ENCODE assay signal across 19 cellular contexts in genomic region chr5:181220178-181220515, GRCh38. TPM values are rescaled to one million over a fixed set of nuclear protein-coding genes. Genes with fewer than 3 reads are reported as not detected.
DNase-seq lines count a peak whose midpoint lies in the region; ATAC-seq, FAIRE-seq and TF ChIP-seq lines count a peak whose summit lies in the region.
"Had no signal": no experiment of that assay in that cellular context is flagged by ENCODE, and none has a peak within 500 bp of the region (broad histone marks: within the 10 kb centered on the region; RNA-seq: fewer than 3 reads in every experiment).

No MANE protein-coding gene starts in this region.

- H3K4me1 Mint-ChIP-seq in activated CD4-positive, alpha-beta memory T cell treated with anti-CD3 and anti-CD28 coated beads for 36 hours (ENCODE audit: low read depth), result peaks cover 49% of the 10 kb centered on the region
- H3K4me1 Mint-ChIP-seq in mesothelial cell of epicardium (peaks cover 32% of the 10 kb centered on the region), type B pancreatic cell (ENCODE audit: unreplicated experiment) (peaks cover 42% of the 10 kb centered on the region)

- DNase-seq in HepG2 (ENCODE audit: low spot score) (no peak), right lobe of liver (no peak), mesothelial cell of epicardium (ENCODE audit: low spot score in 2 of 2, unreplicated experiment in 2 of 2) (no peak), type B pancreatic cell (ENCODE audit: extremely low spot score, unreplicated experiment) (no peak), frontal cortex (ENCODE audit: low spot score in 2 of 2) (no peak), UCSD-AML1 (lab: John Stamatoyannopoulos, UW; ENCODE audit: unreplicated experiment) (no peak)
- DNase-seq in activated CD4-positive, alpha-beta memory T cell treated with anti-CD3 and anti-CD28 coated beads for 36 hours, result no peak
- DNase-seq: activated naive CD4-positive, alpha-beta T cell; dermis blood vessel endothelial cell; foreskin melanocyte; GF-D8; HFFc6; left colon; NCI-H1092; NCI-H2029 treated with DMSO at 0.1 percent for 48 hours had no signal

- peaks cover 12% of the 10 kb centered on the region for H3K79me2 ChIP-seq in HepG2 (ENCODE audit: insufficient read depth, low read length)

- no TSS peak for BruUV-seq in HepG2 (replicated peaks; lab: Mats Ljungman, UMichigan)

- H3K27ac Mint-ChIP-seq in activated CD4-positive, alpha-beta memory T cell treated with anti-CD3 and anti-CD28 coated beads for 36 hours, result peak overlapping the region; percentile 19
- H3K27ac Mint-ChIP-seq in mesothelial cell of epicardium (no peak overlapping the region), type B pancreatic cell (peak overlapping the region; percentile 8)
- H3K27ac Mint-ChIP-seq: HFFc6 had no signal

- no peak overlapping the region for H3K27ac ChIP-seq in HepG2 (ENCODE audit: extremely low read length, insufficient read depth, low read length)
- H3K27ac ChIP-seq in right lobe of liver, result no peak overlapping the region
- H3K27ac ChIP-seq: epithelial cell of prostate, pancreas had no signal

- ATAC-seq in HepG2 (no peak), right lobe of liver (no peak), GM21526 (IDR thresholded peaks at IDR 0.05; ENCODE audit: low FRiP score, unreplicated experiment) (no peak)
- ATAC-seq: GM12878, left colon, pancreas had no signal

- no peak for TF ChIP-seq RAD21 in HepG2 (CRISPR knock-in tag; IDR thresholded peaks at IDR 0.05)

- H3K9me3 ChIP-seq in HepG2 (ENCODE audit: low read length) (no peaks in the 10 kb centered on the region), right lobe of liver (no peaks in the 10 kb centered on the region)
- H3K9me3 ChIP-seq: pancreas had no signal

- POLR2A ChIA-PET in HepG2 (lab: Yijun Ruan, JAX), result no interaction called here
- POLR2A ChIA-PET in activated CD4-positive, alpha-beta memory T cell treated with anti-CD3 and anti-CD28 coated beads for 36 hours (lab: Charles Lee), result interaction anchor here (0.6 kb wide), 1 partner anchor 13 kb away, joined by 3 read pairs; no protein-coding TSS in a partner anchor

- H3K4me1 ChIP-seq in HepG2 (ENCODE audit: insufficient read depth, low read length) (peaks cover 47% of the 10 kb centered on the region), right lobe of liver (peaks cover 0 to 25% (median 5%) of the 10 kb centered on the region in 4 donors)

- no peaks in the 10 kb centered on the region; a peak in 2 of 5 replicates for H3K27me3 ChIP-seq in HepG2 (ENCODE audit: control insufficient read depth in 1 of 2, insufficient read depth in 2 of 2, low read length in 2 of 2)
- no peaks in the 10 kb centered on the region for H3K27me3 ChIP-seq in right lobe of liver
- H3K27me3 ChIP-seq: pancreas had no signal

- 67% methylated on average over 10 of the region's 10 CpGs for WGBS in HepG2 (ENCODE audit: low lambda C conversion rate)
- WGBS in right lobe of liver (ENCODE audit: insufficient coverage, low coverage, low lambda C conversion rate, missing lambda C conversion rate), result no CpG with 5 or more reads among the region's 10 CpGs

- no peak for TF ChIP-seq CTCF in HepG2 (CRISPR knock-in tag; IDR thresholded peaks at IDR 0.05)
- TF ChIP-seq CTCF in right lobe of liver (IDR thresholded peaks at IDR 0.05), result no peak
- TF ChIP-seq CTCF in mesothelial cell of epicardium (IDR thresholded peaks at IDR 0.05; ENCODE audit: unreplicated experiment), result no peak
- no peak for TF ChIP-seq CTCF in type B pancreatic cell (conservative IDR thresholded peaks at IDR 0.05)

- H3K27me3 Mint-ChIP-seq in activated CD4-positive, alpha-beta memory T cell treated with anti-CD3 and anti-CD28 coated beads for 36 hours, result peaks cover 9% of the 10 kb centered on the region
- H3K27me3 Mint-ChIP-seq in mesothelial cell of epicardium (ENCODE audit: low read depth) (peaks cover 4% of the 10 kb centered on the region), type B pancreatic cell (peaks cover 29% of the 10 kb centered on the region)

- CTCF ChIA-PET in HepG2 (lab: Yijun Ruan, JAX; ENCODE audit: low intra/inter-chr PET ratio, low total read pairs), result no interaction called here
- CTCF ChIA-PET in activated CD4-positive, alpha-beta memory T cell treated with anti-CD3 and anti-CD28 coated beads for 36 hours (lab: Charles Lee), result interaction anchor here (1.0 kb wide), 1 partner anchor 32 kb away, joined by 3 read pairs; no protein-coding TSS in a partner anchor

- in situ Hi-C loops in HepG2 (cut with HindIII; ENCODE audit: extremely low pct_ligation_motif_present, low pct_unique_long_range_greater_than_20kb), result loop anchor here (5.0 kb wide), 1 partner anchor 33 kb away; no protein-coding TSS in a partner anchor

- no peaks in the 10 kb centered on the region for H3K9me3 Mint-ChIP-seq in activated CD4-positive, alpha-beta memory T cell treated with anti-CD3 and anti-CD28 coated beads for 36 hours
- H3K9me3 Mint-ChIP-seq in mesothelial cell of epicardium, result no peaks in the 10 kb centered on the region
- H3K9me3 Mint-ChIP-seq in type B pancreatic cell, result no peaks in the 10 kb centered on the region
- H3K9me3 Mint-ChIP-seq: HFFc6 had no signal

- H3K36me3 ChIP-seq in HepG2 (replicated peaks in 1 of 2; ENCODE audit: control insufficient read depth in 1 of 2, insufficient read depth in 2 of 2, low read length in 2 of 2), result no peaks in the 10 kb centered on the region; a peak in 1 of 5 replicates
- no peaks in the 10 kb centered on the region for H3K36me3 ChIP-seq in right lobe of liver
- H3K36me3 ChIP-seq: pancreas had no signal

- no peak for TF ChIP-seq POLR2A in HepG2 (IDR thresholded peaks at IDR 0.05; ENCODE audit: insufficient read depth in 1 of 2, low read depth in 2 of 2, low read length in 2 of 2)
- TF ChIP-seq POLR2A in right lobe of liver (IDR thresholded peaks at IDR 0.05), result no peak

- no peaks in the 10 kb centered on the region for H4K20me1 ChIP-seq in HepG2 (ENCODE audit: insufficient read depth, low read length)

- TF ChIP-seq EP300 in HepG2 (IDR thresholded peaks at IDR 0.05; ENCODE audit: low read depth in 2 of 2, low read length in 2 of 2), result no peak
- TF ChIP-seq EP300 in HepG2 (CRISPR knock-in tag; IDR thresholded peaks at IDR 0.05; ENCODE audit: borderline replicate concordance), result no peak

- peak overlapping the region in 1 of 3 experiments; percentile 7; a peak in 1 of 6 replicates for H3K4me3 ChIP-seq in HepG2 (replicated peaks in 1 of 3; ENCODE audit: insufficient read depth in 1 of 3, low read depth in 2 of 3, low read length in 3 of 3)
- H3K4me3 ChIP-seq in right lobe of liver, result no peak overlapping the region
- H3K4me3 ChIP-seq: GM12878, pancreas had no signal

- no peak overlapping the region for H3K9ac ChIP-seq in HepG2 (ENCODE audit: insufficient read depth, low read depth, low read length)

- H2AFZ ChIP-seq in HepG2 (ENCODE audit: low read length), result no peak overlapping the region

- H3K4me2 ChIP-seq in HepG2 (ENCODE audit: low read depth, low read length), result peak overlapping the region; percentile 41; the same call in 1 of the 2 replicates

- peak overlapping the region; percentile 34 for H3K4me3 Mint-ChIP-seq in activated CD4-positive, alpha-beta memory T cell treated with anti-CD3 and anti-CD28 coated beads for 36 hours
- H3K4me3 Mint-ChIP-seq in mesothelial cell of epicardium, result peak overlapping the region; percentile 16
- peak overlapping the region; percentile 74 for H3K4me3 Mint-ChIP-seq in type B pancreatic cell
- H3K4me3 Mint-ChIP-seq: HFFc6 had no signal

- FAIRE-seq in HepG2 (lab: Jason Lieb, UNC), result no peak
- FAIRE-seq in frontal cortex (lab: Jason Lieb, UNC), result no peak
- FAIRE-seq: GM12878, pancreas had no signal

- H3K36me3 Mint-ChIP-seq in activated CD4-positive, alpha-beta memory T cell treated with anti-CD3 and anti-CD28 coated beads for 36 hours, result peaks cover 9% of the 10 kb centered on the region
- H3K36me3 Mint-ChIP-seq in mesothelial cell of epicardium (no peaks in the 10 kb centered on the region), type B pancreatic cell (peaks cover 14% of the 10 kb centered on the region)

- intact Hi-C loops in HepG2 (cut with micrococcal nuclease; ENCODE audit: unreplicated experiment), result no loop called here
- intact Hi-C loops in right lobe of liver (cut with DNase I), result no loop called here
- intact Hi-C loops in activated CD4-positive, alpha-beta memory T cell treated with anti-CD3 and anti-CD28 coated beads for 36 hours (cut with micrococcal nuclease), result loop anchor here (5.0 kb wide), 1 partner anchor 1523 kb away; the partner anchor contains the start of gene CANX

RNA-seq across cellular contexts. Expression of gene TRIM41, which starts 2.9 kb away (rescaled TPM):
- total RNA-seq in HepG2 (2016; rRNA removed; fragmentation: Illumina TruSeq; extraction: Trizol), result 10.9 and 16.7 TPM in 2 replicates
- 3.4 and 3.6 TPM in 2 replicates for total RNA-seq in HepG2 (2016; cell fraction: cytosol; rRNA removed; fragmentation: Illumina TruSeq; extraction: Trizol; ENCODE audit: low read depth)
- 12.4 and 16.7 TPM in 2 replicates for total RNA-seq in HepG2 (2016; cell fraction: insoluble cytoplasmic fraction; rRNA removed; fragmentation: Illumina TruSeq; extraction: Trizol)
- total RNA-seq in HepG2 (2016; cell fraction: membrane; rRNA removed; fragmentation: Illumina TruSeq; extraction: Trizol), result 9.1 and 9.7 TPM in 2 replicates
- total RNA-seq in HepG2 (2016; cell fraction: nucleus; rRNA removed; fragmentation: Illumina TruSeq; extraction: Trizol), result 11.4 and 13.1 TPM in 2 replicates
- 10.2 and 10.9 TPM in 2 replicates for polyA plus RNA-seq in HepG2 (2011; rRNA removed)
- polyA plus RNA-seq in HepG2 (2011; cell fraction: cytosol; rRNA removed), result 5.4 and 6.4 TPM in 2 replicates
- 66.0 and 81.3 TPM in 2 replicates for polyA plus RNA-seq in HepG2 (2011; cell fraction: nucleus; rRNA removed)
- polyA plus RNA-seq in HepG2 (2012), result 10.5 and 10.9 TPM in 2 replicates
- 2.6 and 3.0 TPM in 2 replicates for polyA plus RNA-seq in HepG2 (2016; cell fraction: cytosol; fragmentation: Illumina TruSeq; extraction: Trizol; ENCODE audit: low read depth)
- 15.2 and 16.5 TPM in 2 replicates for polyA plus RNA-seq in HepG2 (2016; cell fraction: insoluble cytoplasmic fraction; fragmentation: Illumina TruSeq; extraction: Trizol; ENCODE audit: low read depth)
- 7.8 and 8.3 TPM in 2 replicates for polyA plus RNA-seq in HepG2 (2016; cell fraction: membrane; fragmentation: Illumina TruSeq; extraction: Trizol; ENCODE audit: low read depth)
- 28.6 and 33.8 TPM in 2 replicates for polyA plus RNA-seq in HepG2 (2016; cell fraction: nucleus; fragmentation: Illumina TruSeq; extraction: Trizol; ENCODE audit: insufficient read depth, low read depth)
- 7.5 and 14.8 TPM in 2 replicates for polyA minus RNA-seq in HepG2 (2011; rRNA and poly(A)+ RNA removed; ENCODE audit: low replicate concordance)
- 3.3 and 3.7 TPM in 2 replicates for polyA minus RNA-seq in HepG2 (2011; cell fraction: cytosol; rRNA and poly(A)+ RNA removed)
- polyA minus RNA-seq in HepG2 (2011; cell fraction: nucleus; rRNA and poly(A)+ RNA removed), result 17.4 and 18.8 TPM in 2 replicates
- 10 to 100 TPM in 4 of 6 experiments, 1 to 10 TPM in 2; 7.3 to 20.6 (median 15.9) TPM for total RNA-seq in right lobe of liver
- total RNA-seq in activated CD4-positive, alpha-beta memory T cell treated with anti-CD3 and anti-CD28 coated beads for 36 hours, result 10 to 100 TPM; 35.3 to 36.4 TPM
- 27.9 to 28.1 TPM (median 27.9 TPM) in 3 replicates for total RNA-seq in mesothelial cell of epicardium
- total RNA-seq in type B pancreatic cell (ENCODE audit: low replicate concordance), result 22.1 and 31.2 TPM in 2 replicates
- total RNA-seq in frontal cortex, result 12.2 TPM

RNA-seq across cellular contexts. Expression of gene TRIM7, which starts 15.2 kb away (rescaled TPM):
- total RNA-seq in HepG2 (2016; rRNA removed; fragmentation: Illumina TruSeq; extraction: Trizol), result not detected in 2 replicates
- total RNA-seq in HepG2 (2016; cell fraction: cytosol; rRNA removed; fragmentation: Illumina TruSeq; extraction: Trizol; ENCODE audit: low read depth), result not detected in 2 replicates
- not detected in 2 replicates for total RNA-seq in HepG2 (2016; cell fraction: insoluble cytoplasmic fraction; rRNA removed; fragmentation: Illumina TruSeq; extraction: Trizol)
- total RNA-seq in HepG2 (2016; cell fraction: membrane; rRNA removed; fragmentation: Illumina TruSeq; extraction: Trizol), result not detected in 2 replicates
- total RNA-seq in HepG2 (2016; cell fraction: nucleus; rRNA removed; fragmentation: Illumina TruSeq; extraction: Trizol), result not detected in 2 replicates
- 0.10 and 0.13 TPM in 2 replicates for polyA plus RNA-seq in HepG2 (2011; rRNA removed)
- polyA plus RNA-seq in HepG2 (2011; cell fraction: cytosol; rRNA removed), result 0.11 and 0.13 TPM in 2 replicates
- polyA plus RNA-seq in HepG2 (2011; cell fraction: nucleus; rRNA removed), result 0.16 and 0.29 TPM in 2 replicates
- 0.13 TPM in 1 of 2 replicates, not detected in the other for polyA plus RNA-seq in HepG2 (2012)
- polyA plus RNA-seq in HepG2 (2016; cell fraction: cytosol; fragmentation: Illumina TruSeq; extraction: Trizol; ENCODE audit: low read depth), result not detected in 2 replicates
- not detected in 2 replicates for polyA plus RNA-seq in HepG2 (2016; cell fraction: insoluble cytoplasmic fraction; fragmentation: Illumina TruSeq; extraction: Trizol; ENCODE audit: low read depth)
- polyA plus RNA-seq in HepG2 (2016; cell fraction: membrane; fragmentation: Illumina TruSeq; extraction: Trizol; ENCODE audit: low read depth), result 0.23 TPM in 1 of 2 replicates, not detected in the other
- polyA plus RNA-seq in HepG2 (2016; cell fraction: nucleus; fragmentation: Illumina TruSeq; extraction: Trizol; ENCODE audit: insufficient read depth, low read depth), result not detected in 2 replicates
- 10.8 TPM in 1 of 2 replicates, not detected in the other for polyA minus RNA-seq in HepG2 (2011; rRNA and poly(A)+ RNA removed; ENCODE audit: low replicate concordance)
- polyA minus RNA-seq in HepG2 (2011; cell fraction: cytosol; rRNA and poly(A)+ RNA removed), result 0.88 TPM in 1 of 2 replicates, not detected in the other
- 1.2 TPM in 1 of 2 replicates, not detected in the other for polyA minus RNA-seq in HepG2 (2011; cell fraction: nucleus; rRNA and poly(A)+ RNA removed)
- 1 to 10 TPM in 1 of 6 experiments, under 1 TPM in 4, not detected in 1; 0.07 to 1.4 (median 0.26) TPM for total RNA-seq in right lobe of liver
- total RNA-seq in activated CD4-positive, alpha-beta memory T cell treated with anti-CD3 and anti-CD28 coated beads for 36 hours, result 1 to 10 TPM; 2.9 to 3.5 TPM
- 0.57 to 0.72 TPM (median 0.62 TPM) in 3 replicates for total RNA-seq in mesothelial cell of epicardium
- 0.58 and 0.76 TPM in 2 replicates for total RNA-seq in type B pancreatic cell (ENCODE audit: low replicate concordance)
- 2.0 TPM for total RNA-seq in frontal cortex

RNA-seq across cellular contexts. Expression of gene RACK1, which starts 23.6 kb away (rescaled TPM):
- total RNA-seq in HepG2 (2016; rRNA removed; fragmentation: Illumina TruSeq; extraction: Trizol) (2,514 and 3,226 TPM in 2 replicates), right lobe of liver (1,000 to 10,000 TPM in 2 of 6 experiments, 100 to 1,000 TPM in 4; 470 to 1,156 (median 552) TPM), mesothelial cell of epicardium (2,008 to 2,083 TPM (median 2,030 TPM) in 3 replicates), type B pancreatic cell (ENCODE audit: low replicate concordance) (1,864 and 2,055 TPM in 2 replicates), frontal cortex (3,351 TPM)
- 4,063 and 4,402 TPM in 2 replicates for total RNA-seq in HepG2 (2016; cell fraction: cytosol; rRNA removed; fragmentation: Illumina TruSeq; extraction: Trizol; ENCODE audit: low read depth)
- 2,554 and 3,310 TPM in 2 replicates for total RNA-seq in HepG2 (2016; cell fraction: insoluble cytoplasmic fraction; rRNA removed; fragmentation: Illumina TruSeq; extraction: Trizol)
- 5,165 and 5,275 TPM in 2 replicates for total RNA-seq in HepG2 (2016; cell fraction: membrane; rRNA removed; fragmentation: Illumina TruSeq; extraction: Trizol)
- total RNA-seq in HepG2 (2016; cell fraction: nucleus; rRNA removed; fragmentation: Illumina TruSeq; extraction: Trizol), result 943 and 1,018 TPM in 2 replicates
- polyA plus RNA-seq in HepG2 (2011; rRNA removed), result 6,141 and 6,693 TPM in 2 replicates
- 6,517 and 7,296 TPM in 2 replicates for polyA plus RNA-seq in HepG2 (2011; cell fraction: cytosol; rRNA removed)
- polyA plus RNA-seq in HepG2 (2011; cell fraction: nucleus; rRNA removed), result 2,166 and 2,467 TPM in 2 replicates
- 4,104 and 4,114 TPM in 2 replicates for polyA plus RNA-seq in HepG2 (2012)
- 3,699 and 3,997 TPM in 2 replicates for polyA plus RNA-seq in HepG2 (2016; cell fraction: cytosol; fragmentation: Illumina TruSeq; extraction: Trizol; ENCODE audit: low read depth)
- polyA plus RNA-seq in HepG2 (2016; cell fraction: insoluble cytoplasmic fraction; fragmentation: Illumina TruSeq; extraction: Trizol; ENCODE audit: low read depth), result 3,545 and 3,580 TPM in 2 replicates
- 4,862 and 5,343 TPM in 2 replicates for polyA plus RNA-seq in HepG2 (2016; cell fraction: membrane; fragmentation: Illumina TruSeq; extraction: Trizol; ENCODE audit: low read depth)
- 1,515 and 1,598 TPM in 2 replicates for polyA plus RNA-seq in HepG2 (2016; cell fraction: nucleus; fragmentation: Illumina TruSeq; extraction: Trizol; ENCODE audit: insufficient read depth, low read depth)
- polyA minus RNA-seq in HepG2 (2011; rRNA and poly(A)+ RNA removed; ENCODE audit: low replicate concordance), result 10,364 and 11,951 TPM in 2 replicates
- polyA minus RNA-seq in HepG2 (2011; cell fraction: cytosol; rRNA and poly(A)+ RNA removed), result 2,548 and 2,636 TPM in 2 replicates
- polyA minus RNA-seq in HepG2 (2011; cell fraction: nucleus; rRNA and poly(A)+ RNA removed), result 1,064 and 1,481 TPM in 2 replicates
- 1,000 to 10,000 TPM; 2,635 to 2,697 TPM for total RNA-seq in activated CD4-positive, alpha-beta memory T cell treated with anti-CD3 and anti-CD28 coated beads for 36 hours

RNA-seq across cellular contexts. Expression of gene TRIM52, which starts 40.8 kb away (rescaled TPM):
- total RNA-seq in HepG2 (2016; rRNA removed; fragmentation: Illumina TruSeq; extraction: Trizol) (5.7 and 7.2 TPM in 2 replicates), right lobe of liver (1 to 10 TPM; 2.8 to 6.5 (median 4.6) TPM), mesothelial cell of epicardium (12.8 to 14.6 TPM (median 13.3 TPM) in 3 replicates), type B pancreatic cell (ENCODE audit: low replicate concordance) (10.1 and 14.1 TPM in 2 replicates), frontal cortex (9.8 TPM)
- 0.20 and 0.44 TPM in 2 replicates for total RNA-seq in HepG2 (2016; cell fraction: cytosol; rRNA removed; fragmentation: Illumina TruSeq; extraction: Trizol; ENCODE audit: low read depth)
- 5.4 and 6.0 TPM in 2 replicates for total RNA-seq in HepG2 (2016; cell fraction: insoluble cytoplasmic fraction; rRNA removed; fragmentation: Illumina TruSeq; extraction: Trizol)
- total RNA-seq in HepG2 (2016; cell fraction: membrane; rRNA removed; fragmentation: Illumina TruSeq; extraction: Trizol), result 2.1 and 2.2 TPM in 2 replicates
- 10.3 and 12.8 TPM in 2 replicates for total RNA-seq in HepG2 (2016; cell fraction: nucleus; rRNA removed; fragmentation: Illumina TruSeq; extraction: Trizol)
- 11.6 and 11.7 TPM in 2 replicates for polyA plus RNA-seq in HepG2 (2011; rRNA removed)
- polyA plus RNA-seq in HepG2 (2011; cell fraction: cytosol; rRNA removed), result 4.4 and 5.3 TPM in 2 replicates
- polyA plus RNA-seq in HepG2 (2011; cell fraction: nucleus; rRNA removed), result 16.4 and 22.4 TPM in 2 replicates
- 9.0 and 15.2 TPM in 2 replicates for polyA plus RNA-seq in HepG2 (2012)
- 0.20 and 0.26 TPM in 2 replicates for polyA plus RNA-seq in HepG2 (2016; cell fraction: cytosol; fragmentation: Illumina TruSeq; extraction: Trizol; ENCODE audit: low read depth)
- 5.4 and 5.6 TPM in 2 replicates for polyA plus RNA-seq in HepG2 (2016; cell fraction: insoluble cytoplasmic fraction; fragmentation: Illumina TruSeq; extraction: Trizol; ENCODE audit: low read depth)
- 0.95 and 1.1 TPM in 2 replicates for polyA plus RNA-seq in HepG2 (2016; cell fraction: membrane; fragmentation: Illumina TruSeq; extraction: Trizol; ENCODE audit: low read depth)
- polyA plus RNA-seq in HepG2 (2016; cell fraction: nucleus; fragmentation: Illumina TruSeq; extraction: Trizol; ENCODE audit: insufficient read depth, low read depth), result 27.9 and 33.0 TPM in 2 replicates
- polyA minus RNA-seq in HepG2 (2011; rRNA and poly(A)+ RNA removed; ENCODE audit: low replicate concordance), result 9.3 and 15.7 TPM in 2 replicates
- 2.7 and 3.2 TPM in 2 replicates for polyA minus RNA-seq in HepG2 (2011; cell fraction: cytosol; rRNA and poly(A)+ RNA removed)
- polyA minus RNA-seq in HepG2 (2011; cell fraction: nucleus; rRNA and poly(A)+ RNA removed), result 22.7 and 24.9 TPM in 2 replicates
- total RNA-seq in activated CD4-positive, alpha-beta memory T cell treated with anti-CD3 and anti-CD28 coated beads for 36 hours, result 10 to 100 TPM; 10.9 to 11.7 TPM

Comparison
In these comparisons a context has a peak if more than half of its experiments do, and no peak if none do; other contexts are left out.
1. H3K4me3 Mint-ChIP-seq: peak in every context shown above with its lines; median percentile 74 in type B pancreatic cell; 34 in activated CD4-positive, alpha-beta memory T cell treated with anti-CD3 and anti-CD28 coated beads for 36 hours; 16 in mesothelial cell of epicardium.